12 cellular contexts compared by ENCODE assay signal in the genomic region with DNA sequence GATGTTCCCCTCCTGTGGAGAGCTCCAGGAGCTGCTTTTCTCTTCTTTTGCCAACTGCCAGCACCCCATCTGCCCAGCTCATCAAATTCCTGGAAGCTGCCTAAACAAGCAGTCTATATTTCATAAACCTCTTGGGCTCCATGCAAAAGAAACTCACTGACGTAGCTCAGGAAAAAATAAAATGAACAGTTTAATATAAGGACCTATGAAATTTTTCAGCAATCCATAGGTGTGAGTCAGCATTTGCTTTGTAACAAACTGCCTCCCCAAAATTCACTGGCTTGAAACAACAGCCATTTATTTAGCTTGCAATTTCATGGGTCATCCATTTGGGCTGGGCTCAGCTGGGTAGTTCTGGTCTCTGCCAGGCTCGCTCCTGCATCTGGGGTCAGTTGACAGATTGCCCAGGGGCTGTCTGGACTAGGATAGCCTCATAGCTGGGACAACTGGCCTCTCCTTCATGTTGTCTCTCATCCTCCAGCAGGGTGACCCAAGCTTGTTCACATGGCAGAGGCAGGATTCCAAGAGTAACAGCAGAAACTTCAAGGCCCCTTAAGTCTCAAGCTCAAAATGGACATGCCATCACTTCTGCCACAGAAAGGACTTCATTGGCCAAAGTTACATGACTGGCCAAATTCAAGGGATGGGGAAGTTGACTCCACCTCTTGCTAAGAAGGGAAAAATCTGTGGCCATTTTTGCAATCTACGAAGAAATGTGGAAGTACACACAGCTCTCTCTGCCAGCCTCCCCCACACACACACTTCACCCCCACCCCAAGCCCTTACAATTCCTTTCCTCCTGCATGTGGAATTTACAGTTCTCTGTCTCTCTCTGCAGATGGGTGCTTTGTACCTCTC.
DNase-seq lines count a peak whose midpoint lies in the region; ATAC-seq and TF ChIP-seq lines count a peak whose summit lies in the region.
"Had no signal": no experiment of that assay in that cellular context is flagged by ENCODE, and none has a peak within 500 bp of the region (broad histone marks: within the 10 kb centered on the region; RNA-seq: fewer than 3 reads in every experiment).

No MANE protein-coding gene starts in this region.

- TF ChIP-seq CTCF in HL-60 (IDR thresholded peaks at IDR 0.05; ENCODE audit: insufficient read depth, low read length): no peak
- no peak for TF ChIP-seq CTCF in RWPE1 (conservative IDR thresholded peaks at IDR 0.05; ENCODE audit: low read depth)
- no peak for TF ChIP-seq CTCF in fibroblast of mammary gland (conservative IDR thresholded peaks at IDR 0.05; ENCODE audit: control insufficient read depth, insufficient read depth, low read depth, low read length)

- peak in 1 of 2 experiments; percentile 86 for DNase-seq in HL-60 (ENCODE audit: low read depth in 1 of 2, low spot score in 1 of 2)
- DNase-seq in RWPE1 (ENCODE audit: low spot score): no peak
- DNase-seq in fibroblast of mammary gland (ENCODE audit: low read depth): peak; percentile 33
- peak; percentile 21 for DNase-seq in pons (ENCODE audit: low spot score)
- DNase-seq in HPDE6-E6E7 (ENCODE audit: extremely low spot score): no peak
- DNase-seq: activated CD8-positive, alpha-beta T cell treated with anti-CD3 and anti-CD28 coated beads, Interleukin-2, amount 10 ng/mL, durations not matched to agents 7 days and 5 days; amniotic stem cell; NCI-H2081 treated with DMSO at 0.1 percent for 48 hours; SHP77; sigmoid colon had no signal

- H3K27ac ChIP-seq in HL-60 (replicated peaks): peak overlapping the region; percentile 45
- peak overlapping the region; percentile 80 for H3K27ac ChIP-seq in RWPE1
- H3K27ac ChIP-seq: sigmoid colon had no signal

- no peak overlapping the region for H3K4me3 ChIP-seq in HL-60 (replicated peaks; ENCODE audit: insufficient read depth, low read length)
- H3K4me3 ChIP-seq in fibroblast of mammary gland (ENCODE audit: control insufficient read depth, low read depth, low read length): no peak overlapping the region
- H3K4me3 ChIP-seq: sigmoid colon had no signal

- POLR2A ChIA-PET in RWPE1 (lab: Yijun Ruan, JAX; ENCODE audit: low non-redundant PET): interaction anchor here (0.6 kb wide), 1 partner anchor 107 kb away, joined by 3 read pairs; no protein-coding TSS in a partner anchor

- CTCF ChIA-PET in RWPE1 (lab: Yijun Ruan, JAX): interaction anchor here (0.8 kb wide), 2 partner anchors 33 to 65 kb away, joined by 3 to 5 read pairs; no protein-coding TSS in a partner anchor

- ATAC-seq in HG03045 (IDR thresholded peaks at IDR 0.05; ENCODE audit: unreplicated experiment): no peak
- ATAC-seq in GM19395 (IDR thresholded peaks at IDR 0.05; ENCODE audit: unreplicated experiment): no peak
- ATAC-seq: activated CD8-positive, alpha-beta T cell treated with anti-CD3 and anti-CD28 coated beads, Interleukin-2, amount 10 ng/mL, durations not matched to agents 7 days and 5 days had no signal

- H3K27me3 ChIP-seq in HL-60 (ENCODE audit: insufficient read depth, poor library complexity, severe bottlenecking): no peaks in the 10 kb centered on the region
- H3K27me3 ChIP-seq: sigmoid colon had no signal

Comparison
In these comparisons a context has a peak if more than half of its experiments do, and no peak if none do; other contexts are left out.
1. DNase-seq: peak in fibroblast of mammary gland (single experiment) and pons (single experiment); none in RWPE1 (single experiment) and HPDE6-E6E7 (single experiment).